Comparison of ENCODE assay signal across 8 cellular contexts in genomic region chr4:4334798-4335520, GRCh38. TPM values are rescaled to one million over a fixed set of nuclear protein-coding genes. Genes with fewer than 3 reads are reported as not detected.
A peak's percentile ranks its signal among the peaks of the same experiment; 100 is the strongest.
DNase-seq lines count a peak whose midpoint lies in the region; ATAC-seq and TF ChIP-seq lines count a peak whose summit lies in the region.

No MANE protein-coding gene starts in this region.

- WGBS in hepatocyte (ENCODE audit: low lambda C conversion rate, missing lambda C conversion rate): 40% methylated on average over 21 of the region's 21 CpGs
- 51 to 56% (median 52%) methylated on average over 21 of the region's 21 CpGs for WGBS in spleen, 5 donors

- no peaks in the 10 kb centered on the region for H3K36me3 ChIP-seq in CD8-positive, alpha-beta T cell (ENCODE audit: insufficient read depth, low read length)
- H3K36me3 ChIP-seq in KMS-11 (ENCODE audit: insufficient read depth) (no peaks in the 10 kb centered on the region), hepatocyte (replicated peaks; ENCODE audit: insufficient read depth, low read depth) (no peaks in the 10 kb centered on the region), spleen (no peaks in the 10 kb centered on the region)

- peak overlapping the region; percentile 49 for H3K27ac Mint-ChIP-seq in CD8-positive, alpha-beta T cell
- no peak overlapping the region for H3K27ac Mint-ChIP-seq in activated naive CD8-positive, alpha-beta T cell treated with anti-CD3 and anti-CD28 coated beads, Interleukin-2, amount 50 U/mL, for 24 hours

- intact Hi-C loops in CD8-positive, alpha-beta T cell (cut with DNase I, micrococcal nuclease): loop anchor here (1.0 to 10.0 kb wide), 8 partner anchors 13 to 350 kb away; partner anchors contain the start of genes LYAR (in 2 of the 2) and ZBTB49 (in 2 of the 2)
- intact Hi-C loops in spleen (cut with DNase I; ENCODE audit: low total_unique reads): loop anchor here (5.0 kb wide), 1 partner anchor 78 kb away; no protein-coding TSS in a partner anchor

- H3K27me3 Mint-ChIP-seq in CD8-positive, alpha-beta T cell (ENCODE audit: low read depth): no peaks in the 10 kb centered on the region
- no peaks in the 10 kb centered on the region for H3K27me3 Mint-ChIP-seq in activated naive CD8-positive, alpha-beta T cell treated with anti-CD3 and anti-CD28 coated beads, Interleukin-2, amount 50 U/mL, for 24 hours

- DNase-seq in CD8-positive, alpha-beta T cell: peak; percentile 55 to 86 (median 74)
- peak; percentile 75 for DNase-seq in SW480 (ENCODE audit: low spot score)
- DNase-seq in activated naive CD8-positive, alpha-beta T cell treated with anti-CD3 and anti-CD28 coated beads, Interleukin-2, amount 50 U/mL, for 24 hours: peak; percentile 74
- DNase-seq in hepatocyte (ENCODE audit: low spot score): peak; percentile 83
- DNase-seq in spleen: peak; percentile 91

- no peak overlapping the region for H3K9ac ChIP-seq in KMS-11

- peaks cover 2% of the 10 kb centered on the region for H3K9me3 Mint-ChIP-seq in CD8-positive, alpha-beta T cell
- H3K9me3 Mint-ChIP-seq in activated naive CD8-positive, alpha-beta T cell treated with anti-CD3 and anti-CD28 coated beads, Interleukin-2, amount 50 U/mL, for 24 hours: no peaks in the 10 kb centered on the region

- CTCF ChIA-PET in CD8-positive, alpha-beta T cell (lab: Charles Lee): interaction anchor here (0.7 to 10.9 kb wide), 18 partner anchors 9 to 96 kb away, joined by 3 to 148 read pairs (median 4); no protein-coding TSS in a partner anchor

- no peaks in the 10 kb centered on the region for H4K20me1 ChIP-seq in KMS-11 (ENCODE audit: insufficient read depth)
- no peaks in the 10 kb centered on the region for H4K20me1 ChIP-seq in hepatocyte (ENCODE audit: insufficient read depth, poor library complexity, severe bottlenecking)

- H2AFZ ChIP-seq in KMS-11 (ENCODE audit: low read depth) (no peak overlapping the region), hepatocyte (no peak overlapping the region)

- no peaks in the 10 kb centered on the region for H3K9me3 ChIP-seq in CD8-positive, alpha-beta T cell (ENCODE audit: low read length)
- H3K9me3 ChIP-seq in hepatocyte (ENCODE audit: low read depth): no peaks in the 10 kb centered on the region
- no peaks in the 10 kb centered on the region for H3K9me3 ChIP-seq in spleen

- no peak overlapping the region for H3K4me3 ChIP-seq in CD8-positive, alpha-beta T cell (ENCODE audit: low read depth, low read length)
- H3K4me3 ChIP-seq in KMS-11 (IDR thresholded peaks at IDR 0.05; ENCODE audit: insufficient read depth, low read depth, low read length) (no peak overlapping the region), hepatocyte (no peak overlapping the region), spleen (no peak overlapping the region)

- peak; percentile 100 for ATAC-seq in CD8-positive, alpha-beta T cell
- ATAC-seq in GM19452 (IDR thresholded peaks at IDR 0.05; ENCODE audit: unreplicated experiment) (peak; percentile 82), HG02938 (IDR thresholded peaks at IDR 0.05; ENCODE audit: unreplicated experiment) (no peak)
- peak; percentile 88 for ATAC-seq in activated naive CD8-positive, alpha-beta T cell treated with anti-CD3 and anti-CD28 coated beads, Interleukin-2, amount 50 U/mL, for 24 hours

- peak; percentile 65 for TF ChIP-seq CTCF in CD8-positive, alpha-beta T cell (IDR thresholded peaks at IDR 0.05)
- TF ChIP-seq CTCF in KMS-11 (conservative IDR thresholded peaks at IDR 0.05; ENCODE audit: low read depth, low read length) (peak; percentile 45), hepatocyte (IDR thresholded peaks at IDR 0.05; ENCODE audit: poor library complexity) (peak; percentile 77), spleen (IDR thresholded peaks at IDR 0.05 in 8 of 11, conservative IDR thresholded peaks at IDR 0.05 in 3 of 11) (peak; percentile 46 to 90 (median 76))

- no peaks in the 10 kb centered on the region for H3K36me3 Mint-ChIP-seq in CD8-positive, alpha-beta T cell
- H3K36me3 Mint-ChIP-seq in activated naive CD8-positive, alpha-beta T cell treated with anti-CD3 and anti-CD28 coated beads, Interleukin-2, amount 50 U/mL, for 24 hours (ENCODE audit: low read depth): no peaks in the 10 kb centered on the region

- H3K4me2 ChIP-seq in KMS-11 (no peak overlapping the region), hepatocyte (no peak overlapping the region)

- H3K79me2 ChIP-seq in KMS-11 (ENCODE audit: insufficient read depth, low read depth): no peaks in the 10 kb centered on the region
- no peaks in the 10 kb centered on the region for H3K79me2 ChIP-seq in hepatocyte

- H3K9me2 ChIP-seq in hepatocyte (replicated peaks; ENCODE audit: insufficient read depth): no peaks in the 10 kb centered on the region

- H3K4me1 Mint-ChIP-seq in CD8-positive, alpha-beta T cell (ENCODE audit: low read depth): peaks cover 17% of the 10 kb centered on the region
- H3K4me1 Mint-ChIP-seq in activated naive CD8-positive, alpha-beta T cell treated with anti-CD3 and anti-CD28 coated beads, Interleukin-2, amount 50 U/mL, for 24 hours: peaks cover 9% of the 10 kb centered on the region

- no peaks in the 10 kb centered on the region for H3K27me3 ChIP-seq in CD8-positive, alpha-beta T cell (ENCODE audit: insufficient read depth, low read length)
- H3K27me3 ChIP-seq in KMS-11 (ENCODE audit: insufficient read depth, low read depth): no peaks in the 10 kb centered on the region
- no peaks in the 10 kb centered on the region for H3K27me3 ChIP-seq in hepatocyte
- no peaks in the 10 kb centered on the region for H3K27me3 ChIP-seq in spleen (replicated peaks in 1 of 7)

- no peak for TF ChIP-seq POLR2A in spleen (IDR thresholded peaks at IDR 0.05)

- POLR2A ChIA-PET in CD8-positive, alpha-beta T cell (lab: Charles Lee): interaction anchor here (1.8 kb wide), 1 partner anchor 13 kb away, joined by 6 read pairs; no protein-coding TSS in a partner anchor

- peaks cover 6% of the 10 kb centered on the region for H3K4me1 ChIP-seq in CD8-positive, alpha-beta T cell (ENCODE audit: insufficient read depth, low read length)
- H3K4me1 ChIP-seq in KMS-11 (ENCODE audit: low read depth, poor library complexity, severe bottlenecking) (no peaks in the 10 kb centered on the region), hepatocyte (ENCODE audit: insufficient read depth) (no peaks in the 10 kb centered on the region), spleen (peaks cover 0 to 23% (median 7%) of the 10 kb centered on the region in 6 donors)

- H3K27ac ChIP-seq in CD8-positive, alpha-beta T cell (ENCODE audit: low read depth, low read length): no peak overlapping the region
- H3K27ac ChIP-seq in KMS-11: no peak overlapping the region
- H3K27ac ChIP-seq in hepatocyte: no peak overlapping the region
- H3K27ac ChIP-seq in spleen: no peak overlapping the region

- H3K4me3 Mint-ChIP-seq in CD8-positive, alpha-beta T cell: peak overlapping the region; percentile 43
- no peak overlapping the region for H3K4me3 Mint-ChIP-seq in activated naive CD8-positive, alpha-beta T cell treated with anti-CD3 and anti-CD28 coated beads, Interleukin-2, amount 50 U/mL, for 24 hours

RNA-seq across cellular contexts. Expression of gene ZBTB49, which starts 44.9 kb away (rescaled TPM):
- 10 to 100 TPM; 15.9 to 21.1 TPM for total RNA-seq in CD8-positive, alpha-beta T cell
- total RNA-seq in hepatocyte (2.4 and 3.3 TPM in 2 replicates), spleen (10 to 100 TPM in 6 of 7 donors, 1 to 10 TPM in 1; 5.6 to 25.4 (median 12.0) TPM)
- polyA plus RNA-seq in hepatocyte (2.2 and 3.5 TPM in 2 replicates), spleen (1 to 10 TPM; 2.7 to 5.1 (median 4.8) TPM)

RNA-seq across cellular contexts. Expression of gene LYAR, which starts 45.0 kb away (rescaled TPM):
- total RNA-seq in CD8-positive, alpha-beta T cell: 10 to 100 TPM; 57.8 to 59.0 TPM
- total RNA-seq in hepatocyte (12.2 and 12.9 TPM in 2 replicates), spleen (10 to 100 TPM; 16.7 to 29.3 (median 23.3) TPM)
- polyA plus RNA-seq in hepatocyte (6.7 and 8.6 TPM in 2 replicates), spleen (10 to 100 TPM; 13.5 to 24.6 (median 19.3) TPM)

RNA-seq across cellular contexts. Expression of gene NSG1, which starts 51.9 kb away (rescaled TPM):
- 10 to 100 TPM; 14.2 to 15.8 TPM for total RNA-seq in CD8-positive, alpha-beta T cell
- total RNA-seq in hepatocyte (30.2 and 36.9 TPM in 2 replicates), spleen (1 to 10 TPM in 6 of 7 donors, under 1 TPM in 1; 0.66 to 4.1 (median 1.9) TPM)
- polyA plus RNA-seq in hepatocyte (70.1 and 77.5 TPM in 2 replicates), spleen (under 1 TPM; 0.22 to 0.83 (median 0.26) TPM)
